ENCODE assay signal across 2 cellular contexts in genomic region chr19:2900296-2901252, GRCh38.
TF ChIP-seq lines count a peak whose summit lies in the region.

Gene ZNF57 (plus strand): TSS chr19:2900928. CDS start chr19:2901046, 118 bp downstream.

TF ChIP-seq in HEK293, 187 proteins besides CTCF, POLR2A, EP300 and RAD21 (continued from another document and continues in another):
- no peak for TF ChIP-seq ZBTB11 (tag by site-specific recombination; conservative IDR thresholded peaks at IDR 0.05; ENCODE audit: low read depth)
- peak; percentile 16; the same call in 1 of the 2 replicates for TF ChIP-seq ZFP69B (tag by site-specific recombination; IDR thresholded peaks at IDR 0.05)
- TF ChIP-seq ZNF624 (tag by site-specific recombination; IDR thresholded peaks at IDR 0.05), result no peak
- TF ChIP-seq ZNF561 (tag by site-specific recombination; IDR thresholded peaks at IDR 0.05; ENCODE audit: borderline replicate concordance), result no peak
- no peak for TF ChIP-seq HIC1 (tag by site-specific recombination; IDR thresholded peaks at IDR 0.05)
- peak; percentile 45; the same call in 1 of the 2 replicates for TF ChIP-seq BCL11B (tag by site-specific recombination; IDR thresholded peaks at IDR 0.05; ENCODE audit: low read depth)
- TF ChIP-seq ZNF202 (tag by site-specific recombination; IDR thresholded peaks at IDR 0.05; ENCODE audit: borderline replicate concordance), result no peak
- TF ChIP-seq OVOL3 (tag by site-specific recombination; IDR thresholded peaks at IDR 0.05), result no peak
- peak; percentile 83 for TF ChIP-seq ZBTB10 (tag by site-specific recombination; IDR thresholded peaks at IDR 0.05)
- TF ChIP-seq ZNF311 (tag by site-specific recombination; IDR thresholded peaks at IDR 0.05; ENCODE audit: borderline replicate concordance), result no peak
- no peak for TF ChIP-seq ZNF560 (tag by site-specific recombination; IDR thresholded peaks at IDR 0.05; ENCODE audit: borderline replicate concordance)
- 0 out of 2 replicates have a peak, but pooled peaks have one; percentile 33 for TF ChIP-seq YY1 (tag by site-specific recombination; IDR thresholded peaks at IDR 0.05)
- no peak for TF ChIP-seq WT1 (tag by site-specific recombination; IDR thresholded peaks at IDR 0.05)
- no peak for TF ChIP-seq ZNF391 (tag by site-specific recombination; IDR thresholded peaks at IDR 0.05; ENCODE audit: borderline replicate concordance, low read depth)
- 0 out of 2 replicates have a peak, but pooled peaks have one; percentile 35 for TF ChIP-seq ZBTB21 (tag by site-specific recombination; IDR thresholded peaks at IDR 0.05)
- no peak for TF ChIP-seq ZNF555 (tag by site-specific recombination; conservative IDR thresholded peaks at IDR 0.05)
- peak; percentile 86; the same call in 1 of the 2 replicates for TF ChIP-seq KLF9 (tag by site-specific recombination; IDR thresholded peaks at IDR 0.05; ENCODE audit: low read depth)
- TF ChIP-seq ZNF426 (tag by site-specific recombination; IDR thresholded peaks at IDR 0.05), result no peak
- TF ChIP-seq ZNF449 (tag by site-specific recombination; IDR thresholded peaks at IDR 0.05), result peak; percentile 93
- TF ChIP-seq ZNF211 (tag by site-specific recombination; IDR thresholded peaks at IDR 0.05; ENCODE audit: low read depth), result no peak
- no peak for TF ChIP-seq ZNF423 (tag by site-specific recombination; IDR thresholded peaks at IDR 0.05)

TF ChIP-seq in SK-N-SH, 30 proteins besides CTCF, POLR2A, EP300 and RAD21 (continued from another document):
- peak; percentile 68 for TF ChIP-seq IRF3 (IDR thresholded peaks at IDR 0.05; ENCODE audit: low read depth, low read length)
- TF ChIP-seq MXI1 (IDR thresholded peaks at IDR 0.05; ENCODE audit: low read depth, low read length), result peak; percentile 89
- TF ChIP-seq GATA2 (CRISPR knock-in tag; IDR thresholded peaks at IDR 0.05), result peak; percentile 12; the same call in 1 of the 2 replicates
- 0 out of 2 replicates have a peak, but pooled peaks have one; percentile 28 for TF ChIP-seq USF1 (IDR thresholded peaks at IDR 0.05; ENCODE audit: borderline replicate concordance, low read depth)
- peak; percentile 62 for TF ChIP-seq CHD2 (IDR thresholded peaks at IDR 0.05; ENCODE audit: low read length, partially characterized antibody)
- peak; percentile 69 for TF ChIP-seq MAX (IDR thresholded peaks at IDR 0.05; ENCODE audit: low read depth)
- peak; percentile 21; the same call in 1 of the 2 replicates for TF ChIP-seq NFIC (IDR thresholded peaks at IDR 0.05; ENCODE audit: borderline replicate concordance)
- 0 out of 2 replicates have a peak, but pooled peaks have one; percentile 17 for TF ChIP-seq TAF1 (IDR thresholded peaks at IDR 0.05; ENCODE audit: borderline replicate concordance, low read depth, low read length)
- peak; percentile 73 for TF ChIP-seq RFX5 (IDR thresholded peaks at IDR 0.05; ENCODE audit: low read length)
- TF ChIP-seq RXRA (IDR thresholded peaks at IDR 0.05; ENCODE audit: borderline replicate concordance, low read depth), result no peak
- TF ChIP-seq POLR2AphosphoS5 (IDR thresholded peaks at IDR 0.05; ENCODE audit: low read depth, low read length), result peak; percentile 28; the same call in 1 of the 2 replicates
- no peak for TF ChIP-seq SMC3 (IDR thresholded peaks at IDR 0.05; ENCODE audit: low read depth, low read length)
- TF ChIP-seq FOXM1 (IDR thresholded peaks at IDR 0.05; ENCODE audit: low read depth), result no peak
